In genomic region chr19:4374451-4375163, GRCh38 we compare ENCODE assay signal across 7 cellular contexts. TPM values are rescaled to one million over a fixed set of nuclear protein-coding genes. Genes with fewer than 3 reads are reported as not detected.
DNase-seq lines count a peak whose midpoint lies in the region; ATAC-seq and TF ChIP-seq lines count a peak whose summit lies in the region.

No MANE protein-coding gene starts in this region.

- ATAC-seq in upper lobe of left lung (ENCODE audit: low FRiP score in 2 of 2) (peak; percentile 86 to 87), HG03565 (IDR thresholded peaks at IDR 0.05; ENCODE audit: unreplicated experiment) (no peak), GM19324 (IDR thresholded peaks at IDR 0.05; ENCODE audit: low FRiP score, unreplicated experiment) (no peak)

- H3K36me3 ChIP-seq in HUES64 (ENCODE audit: insufficient read depth, low read length) (no peaks in the 10 kb centered on the region), breast epithelium (no peaks in the 10 kb centered on the region), liver (ENCODE audit: control insufficient read depth in 4 of 4, insufficient read depth in 3 of 4, low read depth in 1 of 4, low read length in 3 of 4) (peaks cover 0 to 2% (median 0%) of the 10 kb centered on the region in 4 donors), upper lobe of left lung (peaks cover 0 to 7% (median 0%) of the 10 kb centered on the region in 4 donors)

- H3K27ac ChIP-seq in HUES64 (ENCODE audit: low read depth, low read length) (peak overlapping the region; percentile 82), breast epithelium (peak overlapping the region; percentile 88 to 93), liver (ENCODE audit: low read depth in 1 of 2, low read length in 2 of 2) (peak overlapping the region; percentile 79 to 88), upper lobe of left lung (peak overlapping the region; percentile 78 to 85 (median 85))

- TF ChIP-seq POLR2A in breast epithelium (IDR thresholded peaks at IDR 0.05), result no peak
- TF ChIP-seq POLR2A in upper lobe of left lung (IDR thresholded peaks at IDR 0.05), result no peak

- H3K9ac ChIP-seq in HUES64 (ENCODE audit: low read depth, low read length) (peak overlapping the region; percentile 46), liver (ENCODE audit: low read depth in 1 of 2, low read length in 2 of 2) (peak overlapping the region in 1 of 2 donors; percentile 14)

- no peaks in the 10 kb centered on the region for H3K9me3 ChIP-seq in HUES64 (ENCODE audit: insufficient read depth, low read depth, low read length)
- no peaks in the 10 kb centered on the region for H3K9me3 ChIP-seq in breast epithelium
- no peaks in the 10 kb centered on the region for H3K9me3 ChIP-seq in liver (ENCODE audit: control insufficient read depth in 4 of 4, low read length in 3 of 4)
- H3K9me3 ChIP-seq in upper lobe of left lung, result no peaks in the 10 kb centered on the region

- H3K27me3 ChIP-seq in HUES64 (ENCODE audit: insufficient read depth, low read length), result no peaks in the 10 kb centered on the region
- no peaks in the 10 kb centered on the region for H3K27me3 ChIP-seq in breast epithelium
- no peaks in the 10 kb centered on the region for H3K27me3 ChIP-seq in liver (ENCODE audit: control insufficient read depth in 4 of 4, insufficient read depth in 4 of 4, low read length in 3 of 4)
- no peaks in the 10 kb centered on the region for H3K27me3 ChIP-seq in upper lobe of left lung

- intact Hi-C loops in breast epithelium (cut with DNase I; ENCODE audit: low total_unique reads), result no loop called here

- no peak for DNase-seq in breast epithelium (ENCODE audit: low spot score in 2 of 2)
- peak; percentile 76 to 91 for DNase-seq in upper lobe of left lung
- no peak for DNase-seq in NCI-H146 treated with DMSO at 0.1 percent for 48 hours (lab: John Stamatoyannopoulos, UW; ENCODE audit: unreplicated experiment)

- peaks cover 39% of the 10 kb centered on the region for H3K4me1 ChIP-seq in HUES64 (ENCODE audit: insufficient read depth, low read length)
- H3K4me1 ChIP-seq in breast epithelium, result peaks cover 34 to 83% of the 10 kb centered on the region in 2 donors
- peaks cover 29 to 91% (median 61%) of the 10 kb centered on the region in 4 donors for H3K4me1 ChIP-seq in liver (ENCODE audit: control insufficient read depth in 4 of 4, insufficient read depth in 4 of 4, low read length in 3 of 4)
- peaks cover 77 to 95% (median 91%) of the 10 kb centered on the region in 4 donors for H3K4me1 ChIP-seq in upper lobe of left lung

- H3K4me3 ChIP-seq in HUES64 (ENCODE audit: low read length) (no peak overlapping the region), breast epithelium (peak overlapping the region in 1 of 3 donors; percentile 26), liver (ENCODE audit: low read depth in 1 of 3, low read length in 3 of 3) (no peak overlapping the region), upper lobe of left lung (no peak overlapping the region)

- no peak for TF ChIP-seq RAD21 in liver (IDR thresholded peaks at IDR 0.05)

- no peak for TF ChIP-seq CTCF in breast epithelium (IDR thresholded peaks at IDR 0.05)
- TF ChIP-seq CTCF in liver (IDR thresholded peaks at IDR 0.05; ENCODE audit: low read depth, low read length, missing input control), result no peak
- peak in 4 of 6 experiments; percentile 16 to 59 (median 42) for TF ChIP-seq CTCF in upper lobe of left lung (IDR thresholded peaks at IDR 0.05)

- 86% methylated on average over 27 of the region's 27 CpGs for WGBS in HUES64
- WGBS in liver, result 66% methylated on average over 27 of the region's 27 CpGs
- 25% methylated on average over 10 of the region's 27 CpGs; no CpG with 5 or more reads in 1 of the 2 donors for WGBS in upper lobe of left lung, 2 donors

- peak in 1 of 4 donors; percentile 8 for TF ChIP-seq EP300 in upper lobe of left lung (IDR thresholded peaks at IDR 0.05)

TF ChIP-seq in liver, 16 proteins besides CTCF, POLR2A, EP300 and RAD21:
- TF ChIP-seq, protein P1, sequence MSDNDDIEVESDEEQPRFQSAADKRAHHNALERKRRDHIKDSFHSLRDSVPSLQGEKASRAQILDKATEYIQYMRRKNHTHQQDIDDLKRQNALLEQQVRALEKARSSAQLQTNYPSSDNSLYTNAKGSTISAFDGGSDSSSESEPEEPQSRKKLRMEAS (IDR thresholded peaks at IDR 0.05), result no peak
- TF ChIP-seq RXRA (IDR thresholded peaks at IDR 0.05), result no peak
- TF ChIP-seq YY1 (IDR thresholded peaks at IDR 0.05), result no peak
- TF ChIP-seq EGR1 (IDR thresholded peaks at IDR 0.05; ENCODE audit: low read depth in 2 of 2), result no peak
- peak; percentile 36 for TF ChIP-seq NR2F2 (IDR thresholded peaks at IDR 0.05)
- peak in 1 of 2 donors; percentile 13 for TF ChIP-seq JUND (IDR thresholded peaks at IDR 0.05)

RNA-seq across cellular contexts. Expression of gene SH3GL1, which starts 25.7 kb away (rescaled TPM):
- polyA plus RNA-seq in HUES64 (2013, experiment 1 of 2), result 79.1 TPM
- 76.6 TPM for polyA plus RNA-seq in HUES64 (2013, experiment 2 of 2)
- 10 to 100 TPM; 25.6 to 52.5 (median 33.8) TPM for total RNA-seq in breast epithelium
- 10 to 100 TPM; 16.7 to 19.7 TPM for total RNA-seq in liver
- polyA plus RNA-seq in liver, result 10 to 100 TPM; 16.5 to 27.8 TPM
- total RNA-seq in upper lobe of left lung, result 10 to 100 TPM; 27.4 to 60.1 (median 53.8) TPM

RNA-seq across cellular contexts. Expression of gene CHAF1A, which starts 27.8 kb away (rescaled TPM):
- polyA plus RNA-seq in HUES64 (2013, experiment 1 of 2), result 70.0 TPM
- polyA plus RNA-seq in HUES64 (2013, experiment 2 of 2), result 65.6 TPM
- total RNA-seq in breast epithelium, result 1 to 10 TPM; 6.3 to 8.2 (median 7.9) TPM
- 10 to 100 TPM in 1 of 2 donors, 1 to 10 TPM in 1; 2.9 to 20.8 TPM for total RNA-seq in liver
- polyA plus RNA-seq in liver, result 1 to 10 TPM; 1.0 to 2.1 TPM
- total RNA-seq in upper lobe of left lung, result 10 to 100 TPM in 3 of 6 donors, 1 to 10 TPM in 3; 3.3 to 16.8 (median 10.1) TPM

RNA-seq across cellular contexts. Expression of gene MPND, which starts 31.2 kb away (rescaled TPM):
- polyA plus RNA-seq in HUES64 (2013, experiment 1 of 2), result 22.9 TPM
- polyA plus RNA-seq in HUES64 (2013, experiment 2 of 2), result 19.0 TPM
- 1 to 10 TPM; 6.1 to 7.7 (median 7.5) TPM for total RNA-seq in breast epithelium
- 1 to 10 TPM; 4.7 to 9.9 TPM for total RNA-seq in liver
- polyA plus RNA-seq in liver, result 1 to 10 TPM; 9.0 to 9.4 TPM
- 10 to 100 TPM in 4 of 6 donors, 1 to 10 TPM in 2; 7.7 to 37.1 (median 15.6) TPM for total RNA-seq in upper lobe of left lung

RNA-seq across cellular contexts. Expression of gene STAP2, which starts 36.0 kb away (rescaled TPM):
- 9.6 TPM for polyA plus RNA-seq in HUES64 (2013, experiment 1 of 2)
- polyA plus RNA-seq in HUES64 (2013, experiment 2 of 2), result 10.1 TPM
- 10 to 100 TPM in 2 of 3 donors, 1 to 10 TPM in 1; 1.6 to 51.4 (median 25.9) TPM for total RNA-seq in breast epithelium
- 10 to 100 TPM in 1 of 2 donors, 1 to 10 TPM in 1; 8.6 to 26.4 TPM for total RNA-seq in liver
- polyA plus RNA-seq in liver, result 10 to 100 TPM; 23.6 to 24.5 TPM
- total RNA-seq in upper lobe of left lung, result 10 to 100 TPM; 11.2 to 39.8 (median 14.7) TPM

Comparison
In these comparisons a context has a peak if more than half of its experiments do, and no peak if none do; other contexts are left out.
1. DNase-seq: peak in upper lobe of left lung (2 of 2); none in breast epithelium (0 of 2) and NCI-H146 treated with DMSO at 0.1 percent for 48 hours (single experiment).
2. CTCF ChIP-seq: peak in upper lobe of left lung (4 of 6); none in breast epithelium (0 of 3) and liver (single experiment).
3. ATAC-seq: peak in upper lobe of left lung (2 of 2); none in HG03565 (single experiment) and GM19324 (single experiment).
4. Peak in every context shown above with its lines, with median percentiles within 50 percentile points of each other: H3K27ac ChIP-seq.